8 cellular contexts compared by ENCODE assay signal in the genomic region with DNA sequence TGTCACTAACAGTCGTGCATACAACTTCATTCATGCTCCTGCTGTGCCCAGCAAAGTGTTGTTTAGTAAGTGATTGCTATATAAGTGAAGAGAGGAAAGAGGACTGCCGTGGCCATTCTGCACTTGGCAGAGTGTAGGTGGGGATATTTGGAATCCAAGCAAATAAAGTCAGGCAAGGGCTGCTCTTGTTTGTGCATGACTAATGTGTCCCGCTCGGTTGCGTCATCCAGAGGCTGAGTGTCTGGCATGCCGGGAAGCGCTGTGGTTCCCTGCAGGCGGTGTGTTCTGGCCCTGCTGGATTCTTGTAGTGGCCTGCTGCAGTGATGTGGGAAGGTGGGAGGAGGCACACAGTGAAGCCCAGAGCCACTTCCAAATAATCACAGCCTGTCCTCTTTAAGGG.
DNase-seq lines count a peak whose midpoint lies in the region; ATAC-seq, FAIRE-seq and TF ChIP-seq lines count a peak whose summit lies in the region.

No MANE protein-coding gene starts in this region.

- dilution Hi-C loops in endothelial cell of umbilical vein (cut with MboI; ENCODE audit: extremely low pct_ligation_motif_present, low sequenced_read_pairs), result loop anchor here (25.0 kb wide), 1 partner anchor 271 kb away; no protein-coding TSS in a partner anchor

- peak; percentile 97 for FAIRE-seq in endothelial cell of umbilical vein (lab: Jason Lieb, UNC)

- H3K9ac ChIP-seq in endothelial cell of umbilical vein (replicated peaks; ENCODE audit: extremely low read depth, insufficient read depth, low read length), result no peak overlapping the region
- no peak overlapping the region for H3K9ac ChIP-seq in mucosa of rectum (ENCODE audit: low read depth in 1 of 2, low read length in 2 of 2)

- no peaks in the 10 kb centered on the region for H4K20me1 ChIP-seq in endothelial cell of umbilical vein (replicated peaks; ENCODE audit: control insufficient read depth, extremely low read depth, insufficient read depth, low read length)

- no peaks in the 10 kb centered on the region for H3K9me1 ChIP-seq in endothelial cell of umbilical vein (replicated peaks; ENCODE audit: control insufficient read depth, extremely low read depth, insufficient read depth, low read length)

- intact Hi-C loops in endothelial cell of umbilical vein (cut with micrococcal nuclease), result loop anchor here (2.0 kb wide), 1 partner anchor 138 kb away; a partner anchor contains a TSS

- peak overlapping the region; percentile 36 for H3K4me2 ChIP-seq in endothelial cell of umbilical vein (ENCODE audit: insufficient read depth, low read length)

- no peaks in the 10 kb centered on the region for H3K79me2 ChIP-seq in endothelial cell of umbilical vein (ENCODE audit: control insufficient read depth, insufficient read depth, low read length)

- H3K36me3 ChIP-seq in endothelial cell of umbilical vein (ENCODE audit: control insufficient read depth in 2 of 2, extremely low read depth in 1 of 2, insufficient read depth in 2 of 2, low read length in 2 of 2), result no peaks in the 10 kb centered on the region
- H3K36me3 ChIP-seq in mucosa of rectum (ENCODE audit: control insufficient read depth in 2 of 2, insufficient read depth in 2 of 2, low read length in 2 of 2), result no peaks in the 10 kb centered on the region

- H3K27me3 ChIP-seq in endothelial cell of umbilical vein (ENCODE audit: control insufficient read depth in 2 of 2, insufficient read depth in 2 of 2, low read length in 2 of 2) (peaks cover 2 to 5% of the 10 kb centered on the region in 2 experiments), mucosa of rectum (ENCODE audit: control insufficient read depth in 2 of 2, insufficient read depth in 2 of 2, low read length in 2 of 2) (no peaks in the 10 kb centered on the region)

- no peak for TF ChIP-seq POLR2A in endothelial cell of umbilical vein (IDR thresholded peaks at IDR 0.05; ENCODE audit: low read depth, low read length)

- H2AFZ ChIP-seq in endothelial cell of umbilical vein (ENCODE audit: low read depth, low read length), result no peak overlapping the region

- BruUV-seq in endothelial cell of umbilical vein (replicated peaks; lab: Mats Ljungman, UMichigan), result no TSS peak

- DNase-seq in CD1c-positive myeloid dendritic cell (ENCODE audit: extremely low spot score) (peak; percentile 47), NCI-H345 treated with DMSO at 0.1 percent for 48 hours (lab: John Stamatoyannopoulos, UW; ENCODE audit: unreplicated experiment) (peak; percentile 70), endothelial cell of umbilical vein (ENCODE audit: low read depth, low spot score) (peak; percentile 91), NCI-H524 treated with DMSO at 0.1 percent for 48 hours (lab: John Stamatoyannopoulos, UW) (no peak), SK-N-DZ (ENCODE audit: low spot score) (no peak)
- DNase-seq in activated CD8-positive, alpha-beta memory T cell treated with anti-CD3 and anti-CD28 coated beads for 24 hours, result no peak

- CTCF ChIA-PET in endothelial cell of umbilical vein (lab: Charles Lee), result interaction anchor here (0.8 to 2.3 kb wide), 8 partner anchors 35 to 360 kb away, joined by 3 to 30 read pairs (median 4); a partner anchor contains a TSS

- peak overlapping the region; percentile 75 for H3K27ac ChIP-seq in endothelial cell of umbilical vein (ENCODE audit: insufficient read depth, low read depth, low read length)
- peak overlapping the region; percentile 73 to 78 for H3K27ac ChIP-seq in mucosa of rectum (ENCODE audit: low read depth in 2 of 2, low read length in 2 of 2)

- POLR2A ChIA-PET in endothelial cell of umbilical vein (lab: Charles Lee), result no interaction called here

- no peak for TF ChIP-seq CTCF in endothelial cell of umbilical vein (IDR thresholded peaks at IDR 0.05; ENCODE audit: extremely low read depth in 1 of 2, insufficient read depth in 1 of 2, low read depth in 1 of 2, low read length in 2 of 2)

- no peaks in the 10 kb centered on the region for H3K9me3 ChIP-seq in endothelial cell of umbilical vein (replicated peaks; ENCODE audit: control insufficient read depth, insufficient read depth, low read length)
- H3K9me3 ChIP-seq in mucosa of rectum (ENCODE audit: control insufficient read depth in 2 of 2, low read length in 2 of 2), result no peaks in the 10 kb centered on the region

- no peak for ATAC-seq in GM19455 (IDR thresholded peaks at IDR 0.05; ENCODE audit: unreplicated experiment)

- H3K4me3 ChIP-seq in endothelial cell of umbilical vein (replicated peaks in 1 of 3; ENCODE audit: insufficient read depth in 1 of 3, low read depth in 1 of 3, low read length in 3 of 3) (no peak overlapping the region), mucosa of rectum (ENCODE audit: low read length in 2 of 2) (no peak overlapping the region)

- H3K4me1 ChIP-seq in endothelial cell of umbilical vein (ENCODE audit: control insufficient read depth, extremely low read depth, insufficient read depth, low read length) (peaks cover 23% of the 10 kb centered on the region), mucosa of rectum (ENCODE audit: control insufficient read depth in 2 of 2, insufficient read depth in 2 of 2, low read length in 2 of 2) (peaks cover 19 to 22% of the 10 kb centered on the region in 2 donors)

TF ChIP-seq in endothelial cell of umbilical vein, 7 proteins besides CTCF, POLR2A, EP300 and RAD21:
- peak; percentile 79 for TF ChIP-seq FOS (IDR thresholded peaks at IDR 0.05; ENCODE audit: borderline replicate concordance, insufficient read depth, low read length)
- TF ChIP-seq GATA2 (IDR thresholded peaks at IDR 0.05; ENCODE audit: insufficient read depth, insufficient read length, low read depth, low read length), result no peak
- TF ChIP-seq MYC (IDR thresholded peaks at IDR 0.05; ENCODE audit: low read depth, low read length), result no peak
- TF ChIP-seq POLR2AphosphoS5 (IDR thresholded peaks at IDR 0.05; ENCODE audit: insufficient read depth, low read depth, low read length), result peak; percentile 36
- no peak for TF ChIP-seq EZH2 (IDR thresholded peaks at IDR 0.05; ENCODE audit: borderline replicate concordance, low read depth, low read length, severe bottlenecking)
- TF ChIP-seq, protein P1, sequence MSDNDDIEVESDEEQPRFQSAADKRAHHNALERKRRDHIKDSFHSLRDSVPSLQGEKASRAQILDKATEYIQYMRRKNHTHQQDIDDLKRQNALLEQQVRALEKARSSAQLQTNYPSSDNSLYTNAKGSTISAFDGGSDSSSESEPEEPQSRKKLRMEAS (IDR thresholded peaks at IDR 0.05; ENCODE audit: insufficient read depth, insufficient read length), result no peak
- peak; percentile 76 for TF ChIP-seq JUN (IDR thresholded peaks at IDR 0.05; ENCODE audit: borderline replicate concordance, insufficient read depth, insufficient read length, low read depth)

Comparison
In these comparisons a context has a peak if more than half of its experiments do, and no peak if none do; other contexts are left out.
1. DNase-seq: peak in CD1c-positive myeloid dendritic cell (single experiment), NCI-H345 treated with DMSO at 0.1 percent for 48 hours (single experiment) and endothelial cell of umbilical vein (single experiment); none in activated CD8-positive, alpha-beta memory T cell treated with anti-CD3 and anti-CD28 coated beads for 24 hours (single experiment), NCI-H524 treated with DMSO at 0.1 percent for 48 hours (single experiment) and SK-N-DZ (single experiment).